Comparison of ENCODE assay signal across 1 cellular context in the genomic region with DNA sequence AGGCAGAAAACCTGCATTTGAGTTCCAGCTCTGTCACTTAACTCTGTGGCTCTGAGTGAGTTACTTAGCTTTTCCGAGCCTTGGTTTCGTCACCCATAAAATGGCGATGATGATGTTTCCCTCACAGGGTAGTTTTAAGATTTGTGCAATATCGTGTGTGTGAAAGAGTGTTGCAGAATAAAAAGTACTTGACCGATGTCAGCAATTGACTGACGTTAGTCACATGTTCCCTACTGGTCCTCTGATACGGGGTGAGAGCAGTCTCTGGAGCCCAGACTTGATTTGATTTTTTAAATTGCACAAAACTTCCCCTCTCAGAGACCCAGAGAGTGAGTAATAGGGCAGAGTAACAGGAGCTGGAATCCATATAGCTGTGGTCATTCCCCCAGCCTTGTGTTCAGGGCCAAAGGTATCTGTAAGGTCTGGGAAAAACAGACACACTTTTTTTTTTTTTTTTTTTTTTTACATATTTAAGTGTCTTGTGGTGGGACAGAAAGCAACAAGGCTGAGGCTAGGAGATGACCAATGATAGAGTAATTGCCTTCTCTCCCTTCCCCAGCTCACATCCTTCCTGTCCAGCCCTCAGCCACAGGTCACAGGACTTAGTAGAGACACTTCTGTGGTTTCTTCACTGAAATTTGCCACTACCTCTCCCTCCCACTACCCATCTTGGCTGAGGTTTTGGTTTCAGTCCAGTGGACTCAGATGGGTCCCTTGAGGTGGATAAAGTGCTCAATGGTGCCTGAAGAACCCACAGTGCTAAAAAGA.
TF ChIP-seq lines count a peak whose summit lies in the region.

No MANE protein-coding gene starts in this region.

TF ChIP-seq in HepG2, 621 proteins besides CTCF, POLR2A, EP300 and RAD21 (continued from another document):
- TF ChIP-seq, protein P1, sequence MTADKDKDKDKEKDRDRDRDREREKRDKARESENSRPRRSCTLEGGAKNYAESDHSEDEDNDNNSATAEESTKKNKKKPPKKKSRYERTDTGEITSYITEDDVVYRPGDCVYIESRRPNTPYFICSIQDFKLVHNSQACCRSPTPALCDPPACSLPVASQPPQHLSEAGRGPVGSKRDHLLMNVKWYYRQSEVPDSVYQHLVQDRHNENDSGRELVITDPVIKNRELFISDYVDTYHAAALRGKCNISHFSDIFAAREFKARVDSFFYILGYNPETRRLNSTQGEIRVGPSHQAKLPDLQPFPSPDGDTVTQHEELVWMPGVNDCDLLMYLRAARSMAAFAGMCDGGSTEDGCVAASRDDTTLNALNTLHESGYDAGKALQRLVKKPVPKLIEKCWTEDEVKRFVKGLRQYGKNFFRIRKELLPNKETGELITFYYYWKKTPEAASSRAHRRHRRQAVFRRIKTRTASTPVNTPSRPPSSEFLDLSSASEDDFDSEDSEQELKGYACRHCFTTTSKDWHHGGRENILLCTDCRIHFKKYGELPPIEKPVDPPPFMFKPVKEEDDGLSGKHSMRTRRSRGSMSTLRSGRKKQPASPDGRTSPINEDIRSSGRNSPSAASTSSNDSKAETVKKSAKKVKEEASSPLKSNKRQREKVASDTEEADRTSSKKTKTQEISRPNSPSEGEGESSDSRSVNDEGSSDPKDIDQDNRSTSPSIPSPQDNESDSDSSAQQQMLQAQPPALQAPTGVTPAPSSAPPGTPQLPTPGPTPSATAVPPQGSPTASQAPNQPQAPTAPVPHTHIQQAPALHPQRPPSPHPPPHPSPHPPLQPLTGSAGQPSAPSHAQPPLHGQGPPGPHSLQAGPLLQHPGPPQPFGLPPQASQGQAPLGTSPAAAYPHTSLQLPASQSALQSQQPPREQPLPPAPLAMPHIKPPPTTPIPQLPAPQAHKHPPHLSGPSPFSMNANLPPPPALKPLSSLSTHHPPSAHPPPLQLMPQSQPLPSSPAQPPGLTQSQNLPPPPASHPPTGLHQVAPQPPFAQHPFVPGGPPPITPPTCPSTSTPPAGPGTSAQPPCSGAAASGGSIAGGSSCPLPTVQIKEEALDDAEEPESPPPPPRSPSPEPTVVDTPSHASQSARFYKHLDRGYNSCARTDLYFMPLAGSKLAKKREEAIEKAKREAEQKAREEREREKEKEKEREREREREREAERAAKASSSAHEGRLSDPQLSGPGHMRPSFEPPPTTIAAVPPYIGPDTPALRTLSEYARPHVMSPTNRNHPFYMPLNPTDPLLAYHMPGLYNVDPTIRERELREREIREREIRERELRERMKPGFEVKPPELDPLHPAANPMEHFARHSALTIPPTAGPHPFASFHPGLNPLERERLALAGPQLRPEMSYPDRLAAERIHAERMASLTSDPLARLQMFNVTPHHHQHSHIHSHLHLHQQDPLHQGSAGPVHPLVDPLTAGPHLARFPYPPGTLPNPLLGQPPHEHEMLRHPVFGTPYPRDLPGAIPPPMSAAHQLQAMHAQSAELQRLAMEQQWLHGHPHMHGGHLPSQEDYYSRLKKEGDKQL (CRISPR knock-in tag; IDR thresholded peaks at IDR 0.05; ENCODE audit: low read depth) = no peak
- TF ChIP-seq ZKSCAN8 (CRISPR knock-in tag; IDR thresholded peaks at IDR 0.05; ENCODE audit: borderline replicate concordance) (no peak), ZNF136 (CRISPR knock-in tag; IDR thresholded peaks at IDR 0.05; ENCODE audit: low read depth) (no peak), ZNF788 (CRISPR knock-in tag; IDR thresholded peaks at IDR 0.05; ENCODE audit: borderline replicate concordance) (no peak), ZNF652 (CRISPR knock-in tag; IDR thresholded peaks at IDR 0.05; ENCODE audit: borderline replicate concordance, low read depth) (no peak), POLR2G (IDR thresholded peaks at IDR 0.05; ENCODE audit: low read depth, low read length) (0 out of 2 replicates have a peak, but pooled peaks have one; percentile 11), NFRKB (IDR thresholded peaks at IDR 0.05) (no peak), HHEX (CRISPR knock-in tag; IDR thresholded peaks at IDR 0.05) (no peak), PHF8 (CRISPR knock-in tag; IDR thresholded peaks at IDR 0.05) (no peak), ZNF850 (CRISPR knock-in tag; conservative IDR thresholded peaks at IDR 0.05) (no peak), CREB1 (IDR thresholded peaks at IDR 0.05) (0 out of 2 replicates have a peak, but pooled peaks have one; percentile 27), CREB1 (CRISPR knock-in tag; IDR thresholded peaks at IDR 0.05) (no peak; the same call in 1 of the 2 replicates), ELF3 (CRISPR knock-in tag; IDR thresholded peaks at IDR 0.05) (0 out of 2 replicates have a peak, but pooled peaks have one; percentile 11), CBX1 (IDR thresholded peaks at IDR 0.05; ENCODE audit: low read depth) (no peak)
- TF ChIP-seq, protein P2, sequence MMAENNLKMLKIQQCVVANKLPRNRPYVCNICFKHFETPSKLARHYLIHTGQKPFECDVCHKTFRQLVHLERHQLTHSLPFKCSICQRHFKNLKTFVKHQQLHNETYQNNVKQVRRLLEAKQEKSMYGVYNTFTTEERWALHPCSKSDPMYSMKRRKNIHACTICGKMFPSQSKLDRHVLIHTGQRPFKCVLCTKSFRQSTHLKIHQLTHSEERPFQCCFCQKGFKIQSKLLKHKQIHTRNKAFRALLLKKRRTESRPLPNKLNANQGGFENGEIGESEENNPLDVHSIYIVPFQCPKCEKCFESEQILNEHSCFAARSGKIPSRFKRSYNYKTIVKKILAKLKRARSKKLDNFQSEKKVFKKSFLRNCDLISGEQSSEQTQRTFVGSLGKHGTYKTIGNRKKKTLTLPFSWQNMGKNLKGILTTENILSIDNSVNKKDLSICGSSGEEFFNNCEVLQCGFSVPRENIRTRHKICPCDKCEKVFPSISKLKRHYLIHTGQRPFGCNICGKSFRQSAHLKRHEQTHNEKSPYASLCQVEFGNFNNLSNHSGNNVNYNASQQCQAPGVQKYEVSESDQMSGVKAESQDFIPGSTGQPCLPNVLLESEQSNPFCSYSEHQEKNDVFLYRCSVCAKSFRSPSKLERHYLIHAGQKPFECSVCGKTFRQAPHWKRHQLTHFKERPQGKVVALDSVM (CRISPR knock-in tag; IDR thresholded peaks at IDR 0.05) = no peak
- TF ChIP-seq, protein P3, sequence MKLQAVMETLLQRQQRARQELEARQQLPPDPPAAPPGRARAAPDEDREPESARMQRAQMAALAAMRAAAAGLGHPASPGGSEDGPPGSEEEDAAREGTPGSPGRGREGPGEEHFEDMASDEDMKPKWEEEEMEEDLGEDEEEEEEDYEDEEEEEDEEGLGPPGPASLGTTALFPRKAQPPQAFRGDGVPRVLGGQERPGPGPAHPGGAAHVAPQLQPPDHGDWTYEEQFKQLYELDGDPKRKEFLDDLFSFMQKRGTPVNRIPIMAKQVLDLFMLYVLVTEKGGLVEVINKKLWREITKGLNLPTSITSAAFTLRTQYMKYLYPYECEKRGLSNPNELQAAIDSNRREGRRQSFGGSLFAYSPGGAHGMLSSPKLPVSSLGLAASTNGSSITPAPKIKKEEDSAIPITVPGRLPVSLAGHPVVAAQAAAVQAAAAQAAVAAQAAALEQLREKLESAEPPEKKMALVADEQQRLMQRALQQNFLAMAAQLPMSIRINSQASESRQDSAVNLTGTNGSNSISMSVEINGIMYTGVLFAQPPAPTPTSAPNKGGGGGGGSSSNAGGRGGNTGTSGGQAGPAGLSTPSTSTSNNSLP (IDR thresholded peaks at IDR 0.05; ENCODE audit: low read depth, low read length) = no peak
- TF ChIP-seq, protein P4, sequence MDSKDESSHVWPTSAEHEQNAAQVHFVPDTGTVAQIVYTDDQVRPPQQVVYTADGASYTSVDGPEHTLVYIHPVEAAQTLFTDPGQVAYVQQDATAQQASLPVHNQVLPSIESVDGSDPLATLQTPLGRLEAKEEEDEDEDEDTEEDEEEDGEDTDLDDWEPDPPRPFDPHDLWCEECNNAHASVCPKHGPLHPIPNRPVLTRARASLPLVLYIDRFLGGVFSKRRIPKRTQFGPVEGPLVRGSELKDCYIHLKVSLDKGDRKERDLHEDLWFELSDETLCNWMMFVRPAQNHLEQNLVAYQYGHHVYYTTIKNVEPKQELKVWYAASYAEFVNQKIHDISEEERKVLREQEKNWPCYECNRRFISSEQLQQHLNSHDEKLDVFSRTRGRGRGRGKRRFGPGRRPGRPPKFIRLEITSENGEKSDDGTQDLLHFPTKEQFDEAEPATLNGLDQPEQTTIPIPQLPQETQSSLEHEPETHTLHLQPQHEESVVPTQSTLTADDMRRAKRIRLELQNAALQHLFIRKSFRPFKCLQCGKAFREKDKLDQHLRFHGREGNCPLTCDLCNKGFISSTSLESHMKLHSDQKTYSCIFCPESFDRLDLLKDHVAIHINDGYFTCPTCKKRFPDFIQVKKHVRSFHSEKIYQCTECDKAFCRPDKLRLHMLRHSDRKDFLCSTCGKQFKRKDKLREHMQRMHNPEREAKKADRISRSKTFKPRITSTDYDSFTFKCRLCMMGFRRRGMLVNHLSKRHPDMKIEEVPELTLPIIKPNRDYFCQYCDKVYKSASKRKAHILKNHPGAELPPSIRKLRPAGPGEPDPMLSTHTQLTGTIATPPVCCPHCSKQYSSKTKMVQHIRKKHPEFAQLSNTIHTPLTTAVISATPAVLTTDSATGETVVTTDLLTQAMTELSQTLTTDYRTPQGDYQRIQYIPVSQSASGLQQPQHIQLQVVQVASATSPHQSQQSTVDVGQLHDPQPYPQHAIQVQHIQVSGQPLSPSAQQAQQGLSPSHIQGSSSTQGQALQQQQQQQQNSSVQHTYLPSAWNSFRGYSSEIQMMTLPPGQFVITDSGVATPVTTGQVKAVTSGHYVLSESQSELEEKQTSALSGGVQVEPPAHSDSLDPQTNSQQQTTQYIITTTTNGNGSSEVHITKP (CRISPR knock-in tag; IDR thresholded peaks at IDR 0.05; ENCODE audit: low read depth) = no peak
- TF ChIP-seq, protein P5, sequence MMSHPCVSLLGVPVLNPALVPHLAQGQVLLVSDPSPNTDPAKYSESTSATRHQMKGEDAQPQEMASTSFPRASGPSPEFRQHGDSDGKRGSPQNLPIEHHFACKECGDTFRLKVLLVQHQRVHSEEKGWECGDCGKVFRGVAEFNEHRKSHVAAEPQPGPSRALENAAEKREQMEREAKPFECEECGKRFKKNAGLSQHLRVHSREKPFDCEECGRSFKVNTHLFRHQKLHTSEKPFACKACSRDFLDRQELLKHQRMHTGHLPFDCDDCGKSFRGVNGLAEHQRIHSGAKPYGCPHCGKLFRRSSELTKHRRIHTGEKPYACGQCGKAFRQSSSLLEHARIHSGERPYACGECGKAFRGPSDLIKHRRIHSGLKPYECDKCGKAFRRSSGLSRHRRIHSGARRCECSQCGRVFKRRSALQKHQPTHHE (CRISPR knock-in tag; IDR thresholded peaks at IDR 0.05; ENCODE audit: borderline replicate concordance) = no peak
- TF ChIP-seq, protein P6, sequence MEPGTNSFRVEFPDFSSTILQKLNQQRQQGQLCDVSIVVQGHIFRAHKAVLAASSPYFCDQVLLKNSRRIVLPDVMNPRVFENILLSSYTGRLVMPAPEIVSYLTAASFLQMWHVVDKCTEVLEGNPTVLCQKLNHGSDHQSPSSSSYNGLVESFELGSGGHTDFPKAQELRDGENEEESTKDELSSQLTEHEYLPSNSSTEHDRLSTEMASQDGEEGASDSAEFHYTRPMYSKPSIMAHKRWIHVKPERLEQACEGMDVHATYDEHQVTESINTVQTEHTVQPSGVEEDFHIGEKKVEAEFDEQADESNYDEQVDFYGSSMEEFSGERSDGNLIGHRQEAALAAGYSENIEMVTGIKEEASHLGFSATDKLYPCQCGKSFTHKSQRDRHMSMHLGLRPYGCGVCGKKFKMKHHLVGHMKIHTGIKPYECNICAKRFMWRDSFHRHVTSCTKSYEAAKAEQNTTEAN (CRISPR knock-in tag; conservative IDR thresholded peaks at IDR 0.05) = no peak
- TF ChIP-seq, protein P7, sequence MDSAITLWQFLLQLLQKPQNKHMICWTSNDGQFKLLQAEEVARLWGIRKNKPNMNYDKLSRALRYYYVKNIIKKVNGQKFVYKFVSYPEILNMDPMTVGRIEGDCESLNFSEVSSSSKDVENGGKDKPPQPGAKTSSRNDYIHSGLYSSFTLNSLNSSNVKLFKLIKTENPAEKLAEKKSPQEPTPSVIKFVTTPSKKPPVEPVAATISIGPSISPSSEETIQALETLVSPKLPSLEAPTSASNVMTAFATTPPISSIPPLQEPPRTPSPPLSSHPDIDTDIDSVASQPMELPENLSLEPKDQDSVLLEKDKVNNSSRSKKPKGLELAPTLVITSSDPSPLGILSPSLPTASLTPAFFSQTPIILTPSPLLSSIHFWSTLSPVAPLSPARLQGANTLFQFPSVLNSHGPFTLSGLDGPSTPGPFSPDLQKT (CRISPR knock-in tag; IDR thresholded peaks at IDR 0.05; ENCODE audit: borderline replicate concordance) = no peak
